Comparison of ENCODE assay signal across 9 cellular contexts in genomic region chr14:68278568-68279436, GRCh38.
DNase-seq lines count a peak whose midpoint lies in the region; ATAC-seq, FAIRE-seq and TF ChIP-seq lines count a peak whose summit lies in the region.
"Had no signal": no experiment of that assay in that cellular context is flagged by ENCODE, and none has a peak within 500 bp of the region (broad histone marks: within the 10 kb centered on the region; RNA-seq: fewer than 3 reads in every experiment).

No MANE protein-coding gene starts in this region.

- H4K20me1 ChIP-seq in hepatocyte (ENCODE audit: insufficient read depth, poor library complexity, severe bottlenecking): no peaks in the 10 kb centered on the region

- peaks cover 20% of the 10 kb centered on the region for H3K4me1 ChIP-seq in hepatocyte (ENCODE audit: insufficient read depth)
- H3K4me1 ChIP-seq in tibial artery: peaks cover 0 to 27% (median 21%) of the 10 kb centered on the region in 4 donors

- no peak overlapping the region for H3K4me2 ChIP-seq in hepatocyte

- H3K4me3 ChIP-seq in hepatocyte: no peak overlapping the region
- no peak overlapping the region for H3K4me3 ChIP-seq in tibial artery
- H3K4me3 ChIP-seq in H7 (ENCODE audit: insufficient read depth, low read depth, low read length): no peak overlapping the region

- TF ChIP-seq CTCF in hepatocyte (IDR thresholded peaks at IDR 0.05; ENCODE audit: poor library complexity) (no peak), tibial artery (IDR thresholded peaks at IDR 0.05) (no peak)

- H3K27ac ChIP-seq in hepatocyte (peak overlapping the region; percentile 59), tibial artery (peak overlapping the region; percentile 51 to 70)

- peak; percentile 82 for FAIRE-seq in GM19239 (lab: Jason Lieb, UNC)
- FAIRE-seq: kidney had no signal

- no peak for DNase-seq in GM19239 (ENCODE audit: insufficient read length, low spot score)
- DNase-seq in T1000 (lab: John Stamatoyannopoulos, UW): peak; percentile 52
- peak; percentile 28 for DNase-seq in hepatocyte (ENCODE audit: low spot score)
- peak in 1 of 2 donors; percentile 37 for DNase-seq in tibial artery
- DNase-seq in NCI-H1417 treated with DMSO at 0.1 percent for 48 hours (lab: John Stamatoyannopoulos, UW): no peak
- DNase-seq in H7: no peak
- DNase-seq: kidney, Right ventricle myocardium superior had no signal

- no peak overlapping the region for H2AFZ ChIP-seq in hepatocyte

- H3K9me3 ChIP-seq in hepatocyte (ENCODE audit: low read depth): no peaks in the 10 kb centered on the region
- no peaks in the 10 kb centered on the region for H3K9me3 ChIP-seq in tibial artery

- H3K27me3 ChIP-seq in hepatocyte: no peaks in the 10 kb centered on the region
- H3K27me3 ChIP-seq in tibial artery: no peaks in the 10 kb centered on the region
- H3K27me3 ChIP-seq in H7 (ENCODE audit: control insufficient read depth, insufficient read depth, low read length): no peaks in the 10 kb centered on the region

- 70% methylated on average over 5 of the region's 5 CpGs for WGBS in hepatocyte (ENCODE audit: low lambda C conversion rate, missing lambda C conversion rate)

- intact Hi-C loops in tibial artery (cut with DNase I; ENCODE audit: low total_unique reads): no loop called here

- no peaks in the 10 kb centered on the region for H3K79me2 ChIP-seq in hepatocyte

- no peak for ATAC-seq in GM19324 (IDR thresholded peaks at IDR 0.05; ENCODE audit: low FRiP score, unreplicated experiment)

- H3K36me3 ChIP-seq in hepatocyte (replicated peaks; ENCODE audit: insufficient read depth, low read depth) (no peaks in the 10 kb centered on the region), tibial artery (no peaks in the 10 kb centered on the region), H7 (replicated peaks; ENCODE audit: control insufficient read depth, insufficient read depth, low read length) (no peaks in the 10 kb centered on the region)

- no peaks in the 10 kb centered on the region for H3K9me2 ChIP-seq in hepatocyte (replicated peaks; ENCODE audit: insufficient read depth)

Comparison
In these comparisons a context has a peak if more than half of its experiments do, and no peak if none do; other contexts are left out.
1. DNase-seq: peak in T1000 (single experiment) and hepatocyte (single experiment); none in GM19239 (single experiment), NCI-H1417 treated with DMSO at 0.1 percent for 48 hours (single experiment) and H7 (single experiment).